In genomic region chr3:57477193-57477592, GRCh38 we compare ENCODE assay signal across 1 cellular context.
TF ChIP-seq lines count a peak whose summit lies in the region.

No MANE protein-coding gene starts in this region.

TF ChIP-seq in HepG2, 621 proteins besides CTCF, POLR2A, EP300 and RAD21 (continued from another document):
- TF ChIP-seq, protein P1, sequence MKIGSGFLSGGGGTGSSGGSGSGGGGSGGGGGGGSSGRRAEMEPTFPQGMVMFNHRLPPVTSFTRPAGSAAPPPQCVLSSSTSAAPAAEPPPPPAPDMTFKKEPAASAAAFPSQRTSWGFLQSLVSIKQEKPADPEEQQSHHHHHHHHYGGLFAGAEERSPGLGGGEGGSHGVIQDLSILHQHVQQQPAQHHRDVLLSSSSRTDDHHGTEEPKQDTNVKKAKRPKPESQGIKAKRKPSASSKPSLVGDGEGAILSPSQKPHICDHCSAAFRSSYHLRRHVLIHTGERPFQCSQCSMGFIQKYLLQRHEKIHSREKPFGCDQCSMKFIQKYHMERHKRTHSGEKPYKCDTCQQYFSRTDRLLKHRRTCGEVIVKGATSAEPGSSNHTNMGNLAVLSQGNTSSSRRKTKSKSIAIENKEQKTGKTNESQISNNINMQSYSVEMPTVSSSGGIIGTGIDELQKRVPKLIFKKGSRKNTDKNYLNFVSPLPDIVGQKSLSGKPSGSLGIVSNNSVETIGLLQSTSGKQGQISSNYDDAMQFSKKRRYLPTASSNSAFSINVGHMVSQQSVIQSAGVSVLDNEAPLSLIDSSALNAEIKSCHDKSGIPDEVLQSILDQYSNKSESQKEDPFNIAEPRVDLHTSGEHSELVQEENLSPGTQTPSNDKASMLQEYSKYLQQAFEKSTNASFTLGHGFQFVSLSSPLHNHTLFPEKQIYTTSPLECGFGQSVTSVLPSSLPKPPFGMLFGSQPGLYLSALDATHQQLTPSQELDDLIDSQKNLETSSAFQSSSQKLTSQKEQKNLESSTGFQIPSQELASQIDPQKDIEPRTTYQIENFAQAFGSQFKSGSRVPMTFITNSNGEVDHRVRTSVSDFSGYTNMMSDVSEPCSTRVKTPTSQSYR (CRISPR knock-in tag; IDR thresholded peaks at IDR 0.05; ENCODE audit: borderline replicate concordance) = peak; percentile 75
TF ChIP-seq in HepG2: peak in this region for 5; not testable (repeated sequence) for 616.
